13 cellular contexts compared by ENCODE assay signal in genomic region chr5:140174014-140174413, GRCh38. TPM values are rescaled to one million over a fixed set of nuclear protein-coding genes. Genes with fewer than 3 reads are reported as not detected.
DNase-seq lines count a peak whose midpoint lies in the region; ATAC-seq and TF ChIP-seq lines count a peak whose summit lies in the region.
"Had no signal": no experiment of that assay in that cellular context is flagged by ENCODE, and none has a peak within 500 bp of the region (broad histone marks: within the 10 kb centered on the region; RNA-seq: fewer than 3 reads in every experiment).

No MANE protein-coding gene starts in this region.

- no peak for TF ChIP-seq POLR2A in spleen (IDR thresholded peaks at IDR 0.05)

- H3F3A ChIP-seq in MM.1S (ENCODE audit: insufficient read depth, low read length): peaks cover 10% of the 10 kb centered on the region; the same call in 1 of the 2 replicates

- H3K4ac ChIP-seq in neuronal stem cell (ENCODE audit: low read length): no peak overlapping the region

- H3K9me3 ChIP-seq in T-helper 17 cell (ENCODE audit: control insufficient read depth, low read length, poor library complexity, severe bottlenecking): peaks cover 2% of the 10 kb centered on the region
- H3K9me3 ChIP-seq in tibial artery: no peaks in the 10 kb centered on the region
- H3K9me3 ChIP-seq in neuronal stem cell (replicated peaks in 1 of 2; ENCODE audit: control insufficient read depth in 2 of 2, insufficient read depth in 1 of 2, low read depth in 1 of 2, low read length in 2 of 2): no peaks in the 10 kb centered on the region
- no peaks in the 10 kb centered on the region for H3K9me3 ChIP-seq in MM.1S (replicated peaks; ENCODE audit: insufficient read depth, low read length)
- H3K9me3 ChIP-seq in spleen: no peaks in the 10 kb centered on the region
- H3K9me3 ChIP-seq: esophagus squamous epithelium had no signal

- H2BK12ac ChIP-seq in neuronal stem cell (ENCODE audit: low read length): no peak overlapping the region

- TF ChIP-seq CTCF in tibial artery (IDR thresholded peaks at IDR 0.05): no peak
- TF ChIP-seq CTCF in MM.1S (IDR thresholded peaks at IDR 0.05; ENCODE audit: low read length): no peak
- no peak for TF ChIP-seq CTCF in spleen (IDR thresholded peaks at IDR 0.05 in 8 of 11, conservative IDR thresholded peaks at IDR 0.05 in 3 of 11)

- no peak overlapping the region for H3K23ac ChIP-seq in neuronal stem cell (ENCODE audit: low read depth, low read length, poor library complexity)

- H2AFZ ChIP-seq in neuronal stem cell (ENCODE audit: low read length) (no peak overlapping the region), MM.1S (ENCODE audit: low read length) (no peak overlapping the region)

- peak overlapping the region; percentile 69 for H3K27ac Mint-ChIP-seq in activated T-cell treated with anti-CD3 and anti-CD28 coated beads, Interleukin-2, amount 50 U/mL, for 72 hours
- H3K27ac Mint-ChIP-seq in T-helper 17 cell (peak overlapping the region; percentile 91), immature natural killer cell (peak overlapping the region; percentile 63 to 96 (median 88))

- no peak overlapping the region for H2AK5ac ChIP-seq in neuronal stem cell (ENCODE audit: low read depth, low read length)

- H3K27ac ChIP-seq in tibial artery (peak overlapping the region; percentile 99), neuronal stem cell (replicated peaks; ENCODE audit: low read length) (no peak overlapping the region), MM.1S (ENCODE audit: low read length) (no peak overlapping the region), spleen (peak overlapping the region in 3 of 8 donors; percentile 93 to 99 (median 96))

- H2BK120ac ChIP-seq in neuronal stem cell (ENCODE audit: low read depth, low read length): no peak overlapping the region

- no peak overlapping the region for H4K8ac ChIP-seq in neuronal stem cell (ENCODE audit: low read depth, low read length)

- no peaks in the 10 kb centered on the region for H4K20me1 ChIP-seq in MM.1S (ENCODE audit: insufficient read depth, low read length)

- H3K4me1 ChIP-seq in tibial artery (peaks cover 0 to 38% (median 15%) of the 10 kb centered on the region in 4 donors), neuronal stem cell (ENCODE audit: control insufficient read depth in 2 of 2, insufficient read depth in 1 of 2, low read depth in 1 of 2, low read length in 2 of 2) (peaks cover 8 to 11% of the 10 kb centered on the region in 2 donors), MM.1S (ENCODE audit: low read length) (peaks cover 17% of the 10 kb centered on the region), spleen (peaks cover 4 to 49% (median 21%) of the 10 kb centered on the region in 6 donors)

- peak overlapping the region; percentile 88 to 90 for H3K4me3 Mint-ChIP-seq in activated T-cell treated with anti-CD3 and anti-CD28 coated beads, Interleukin-2, amount 50 U/mL, for 72 hours
- H3K4me3 Mint-ChIP-seq in T-helper 17 cell (peak overlapping the region; percentile 95), immature natural killer cell (peak overlapping the region; percentile 72 to 93 (median 88))

- DNase-seq in activated T-cell treated with anti-CD3 and anti-CD28 coated beads, Interleukin-2, amount 50 U/mL, for 72 hours: no peak
- no peak for DNase-seq in activated T-cell treated with anti-CD3 and anti-CD28 coated beads, Interleukin-2, amount 50 U/mL, for 48 hours
- DNase-seq in T-helper 17 cell (no peak), immature natural killer cell (no peak), tibial artery (no peak), neuronal stem cell (ENCODE audit: low spot score) (no peak), MM.1S (no peak), spleen (no peak)
- DNase-seq: GDM1, NCI-H1436 treated with DMSO at 0.1 percent for 48 hours, NCI-H774, occipital lobe had no signal

- H2BK15ac ChIP-seq in neuronal stem cell (ENCODE audit: low read length): no peak overlapping the region

- intact Hi-C loops in tibial artery (cut with DNase I; ENCODE audit: low total_unique reads) (no loop called here), spleen (cut with DNase I; ENCODE audit: low total_unique reads) (no loop called here)

- no peaks in the 10 kb centered on the region for H3K27me3 Mint-ChIP-seq in activated T-cell treated with anti-CD3 and anti-CD28 coated beads, Interleukin-2, amount 50 U/mL, for 72 hours (ENCODE audit: low read depth)
- H3K27me3 Mint-ChIP-seq in T-helper 17 cell: no peaks in the 10 kb centered on the region
- H3K27me3 Mint-ChIP-seq in immature natural killer cell (ENCODE audit: low read depth in 3 of 3): peaks cover 15 to 17% (median 17%) of the 10 kb centered on the region in 3 donors

- H3K27me3 ChIP-seq in tibial artery (no peaks in the 10 kb centered on the region), neuronal stem cell (ENCODE audit: control insufficient read depth in 3 of 3, insufficient read depth in 3 of 3, low read depth in 1 of 3, low read length in 3 of 3) (no peaks in the 10 kb centered on the region), MM.1S (replicated peaks; ENCODE audit: insufficient read depth, low read length) (no peaks in the 10 kb centered on the region), spleen (replicated peaks in 1 of 7) (no peaks in the 10 kb centered on the region)
- H3K27me3 ChIP-seq: esophagus squamous epithelium had no signal

- no peak overlapping the region for H3K18ac ChIP-seq in neuronal stem cell (ENCODE audit: low read length)

- H3K36me3 ChIP-seq in tibial artery (no peaks in the 10 kb centered on the region), neuronal stem cell (replicated peaks in 1 of 2; ENCODE audit: control insufficient read depth in 2 of 2, insufficient read depth in 2 of 2, low read length in 2 of 2) (no peaks in the 10 kb centered on the region), MM.1S (replicated peaks; ENCODE audit: insufficient read depth, low read length) (no peaks in the 10 kb centered on the region), spleen (no peaks in the 10 kb centered on the region)
- H3K36me3 ChIP-seq: esophagus squamous epithelium had no signal

- H3K9me2 ChIP-seq in MM.1S (replicated peaks; ENCODE audit: insufficient read depth, low read length): no peaks in the 10 kb centered on the region

- H3K4me3 ChIP-seq in tibial artery (no peak overlapping the region), neuronal stem cell (ENCODE audit: low read length in 2 of 2) (no peak overlapping the region), MM.1S (ENCODE audit: low read length) (no peak overlapping the region), spleen (no peak overlapping the region)

- peaks cover 17% of the 10 kb centered on the region for H3K4me1 Mint-ChIP-seq in activated T-cell treated with anti-CD3 and anti-CD28 coated beads, Interleukin-2, amount 50 U/mL, for 72 hours (ENCODE audit: low read depth)
- H3K4me1 Mint-ChIP-seq in T-helper 17 cell (peaks cover 9% of the 10 kb centered on the region), immature natural killer cell (peaks cover 12 to 19% of the 10 kb centered on the region in 2 donors)

- no peak overlapping the region for H4K91ac ChIP-seq in neuronal stem cell (ENCODE audit: low read depth, low read length, poor library complexity)

- H3K9ac ChIP-seq in neuronal stem cell (ENCODE audit: low read depth, low read length, poor library complexity): no peak overlapping the region
- no peak overlapping the region for H3K9ac ChIP-seq in MM.1S (ENCODE audit: low read length)

- ATAC-seq in activated T-cell treated with anti-CD3 and anti-CD28 coated beads, Interleukin-2, amount 50 U/mL, for 72 hours (replicated peaks in 1 of 2): no peak
- no peak for ATAC-seq in T-helper 17 cell

- no peak overlapping the region for H3K4me2 ChIP-seq in neuronal stem cell (ENCODE audit: insufficient read depth, low read length, poor library complexity, severe bottlenecking)
- no peak overlapping the region for H3K4me2 ChIP-seq in MM.1S (ENCODE audit: low read depth, low read length)

- no peak overlapping the region for H3K14ac ChIP-seq in neuronal stem cell (ENCODE audit: low read length)

- WGBS in neuronal stem cell (ENCODE audit: extremely low coverage in 2 of 2, insufficient read length in 2 of 2, insufficient replicate concordance in 1 of 2), 2 donors: no CpG with 5 or more reads among the region's 2 CpGs
- WGBS in spleen, 5 donors: 92 to 99% (median 93%) methylated on average over 2 of the region's 2 CpGs

- no peaks in the 10 kb centered on the region for H3K79me1 ChIP-seq in neuronal stem cell (ENCODE audit: low read depth, low read length)

- no peak overlapping the region for H2BK5ac ChIP-seq in neuronal stem cell (ENCODE audit: low read length)

- peaks cover 2 to 3% of the 10 kb centered on the region in 2 donors for H3K36me3 Mint-ChIP-seq in activated T-cell treated with anti-CD3 and anti-CD28 coated beads, Interleukin-2, amount 50 U/mL, for 72 hours (ENCODE audit: insufficient read depth in 2 of 2)
- H3K36me3 Mint-ChIP-seq in T-helper 17 cell (ENCODE audit: low read depth) (peaks cover 7% of the 10 kb centered on the region), immature natural killer cell (peaks cover 0 to 4% (median 0%) of the 10 kb centered on the region in 3 donors)

- H3K9me3 Mint-ChIP-seq in activated T-cell treated with anti-CD3 and anti-CD28 coated beads, Interleukin-2, amount 50 U/mL, for 72 hours: no peaks in the 10 kb centered on the region
- H3K9me3 Mint-ChIP-seq in immature natural killer cell: no peaks in the 10 kb centered on the region

- H3K79me2 ChIP-seq in MM.1S (ENCODE audit: low read length): no peaks in the 10 kb centered on the region

RNA-seq across cellular contexts. Expression of gene CYSTM1, which starts 1.0 kb away (rescaled TPM):
- total RNA-seq in activated T-cell treated with anti-CD3 and anti-CD28 coated beads, Interleukin-2, amount 50 U/mL, for 72 hours: 10 to 100 TPM; 15.3 to 18.9 TPM
- total RNA-seq in T-helper 17 cell (1 to 10 TPM; 7.8 to 8.8 TPM), spleen (10 to 100 TPM; 28.5 to 78.3 (median 43.2) TPM)
- polyA plus RNA-seq in immature natural killer cell (10 to 100 TPM in 1 of 3 donors, 1 to 10 TPM in 2; 3.9 to 11.0 (median 7.1) TPM), spleen (10 to 100 TPM; 25.8 to 47.1 (median 33.4) TPM)
- polyA plus RNA-seq in neuronal stem cell (2013, experiment 1 of 2): 35.6 TPM
- 35.7 TPM for polyA plus RNA-seq in neuronal stem cell (2013, experiment 2 of 2)

RNA-seq across cellular contexts. Expression of gene IGIP, which starts 48.3 kb away (rescaled TPM):
- total RNA-seq in activated T-cell treated with anti-CD3 and anti-CD28 coated beads, Interleukin-2, amount 50 U/mL, for 72 hours: 1 to 10 TPM; 5.5 to 6.5 TPM
- total RNA-seq in T-helper 17 cell: 1 to 10 TPM; 3.2 to 3.7 TPM
- polyA plus RNA-seq in immature natural killer cell: under 1 TPM in 1 of 3 donors, not detected in 2; 0.35 TPM
- polyA plus RNA-seq in neuronal stem cell (2013, experiment 1 of 2): 0.47 TPM
- polyA plus RNA-seq in neuronal stem cell (2013, experiment 2 of 2): 0.42 TPM
- 10 to 100 TPM in 5 of 7 donors, 1 to 10 TPM in 2; 8.1 to 20.4 (median 12.8) TPM for total RNA-seq in spleen
- polyA plus RNA-seq in spleen: 1 to 10 TPM; 4.7 to 6.4 (median 4.9) TPM

Comparison
In these comparisons a context has a peak if more than half of its experiments do, and no peak if none do; other contexts are left out.
1. H3K27ac ChIP-seq: peak in tibial artery (2 of 2); none in neuronal stem cell (single experiment) and MM.1S (single experiment).
2. Peak in every context shown above with its lines, with median percentiles within 50 percentile points of each other: H3K27ac Mint-ChIP-seq and H3K4me3 Mint-ChIP-seq.